ENCODE assay signal across 22 cellular contexts in the genomic region with DNA sequence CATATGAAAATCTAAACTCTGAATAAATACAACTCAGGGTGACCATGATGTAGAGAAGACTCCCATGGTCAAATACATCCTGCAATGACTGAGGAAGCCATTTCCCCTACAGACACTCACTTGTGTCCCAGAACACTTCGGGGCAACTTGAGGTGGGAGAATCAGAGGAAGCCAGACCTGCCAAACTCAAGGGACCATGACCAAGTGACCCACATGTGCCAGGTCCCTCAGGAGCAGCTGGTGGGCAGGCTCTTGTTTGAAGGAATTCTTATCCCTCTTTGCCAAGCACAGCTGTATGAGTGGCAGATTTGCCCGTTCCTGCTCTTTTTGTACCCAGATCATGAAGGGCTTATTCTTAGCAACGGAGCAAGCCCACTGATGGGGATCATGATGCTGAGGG. TPM values are rescaled to one million over a fixed set of nuclear protein-coding genes. Genes with fewer than 3 reads are reported as not detected.
DNase-seq lines count a peak whose midpoint lies in the region; ATAC-seq and TF ChIP-seq lines count a peak whose summit lies in the region.
"Had no signal": no experiment of that assay in that cellular context is flagged by ENCODE, and none has a peak within 500 bp of the region (broad histone marks: within the 10 kb centered on the region; RNA-seq: fewer than 3 reads in every experiment).

No MANE protein-coding gene starts in this region.

- H3K36me3 ChIP-seq in lung (ENCODE audit: control insufficient read depth in 2 of 2, insufficient read depth in 2 of 2, low read length in 2 of 2): no peaks in the 10 kb centered on the region

- H3K9me3 ChIP-seq in lung (ENCODE audit: control insufficient read depth in 2 of 2, insufficient read depth in 1 of 2, low read length in 1 of 2): no peaks in the 10 kb centered on the region

- no peak overlapping the region for H3K4me3 ChIP-seq in coronary artery
- no peak overlapping the region for H3K4me3 ChIP-seq in lung
- H3K4me3 ChIP-seq: GM12878, GM23248 had no signal

- no peak for TF ChIP-seq CTCF in coronary artery (IDR thresholded peaks at IDR 0.05)
- TF ChIP-seq CTCF in lung (IDR thresholded peaks at IDR 0.05; ENCODE audit: control extremely low read depth, extremely low read depth): no peak

- peak; percentile 20 for DNase-seq in SKM-1 treated with dmso at 0.1 percent for 144 hours (lab: John Stamatoyannopoulos, UW; ENCODE audit: unreplicated experiment)
- no peak for DNase-seq in SKM-1 (lab: John Stamatoyannopoulos, UW; ENCODE audit: unreplicated experiment)
- DNase-seq in coronary artery (ENCODE audit: low spot score): peak; percentile 38
- DNase-seq in ecto neural progenitor cell (ENCODE audit: low spot score): peak; percentile 31
- DNase-seq in lung (ENCODE audit: low spot score): peak; percentile 10
- DNase-seq in NOMO-1 treated with dmso at 0.1 percent for 144 hours (lab: John Stamatoyannopoulos, UW; ENCODE audit: unreplicated experiment): no peak
- DNase-seq: C1 segment of cervical spinal cord; Calu3; CD4-positive, alpha-beta memory T cell; COR-L47; DMS79; EL; GDM1; GM23248; H7; HCEC 1CT had no signal

- no peaks in the 10 kb centered on the region for H3K27me3 ChIP-seq in lung (ENCODE audit: control insufficient read depth, insufficient read depth)

- WGBS in lung, 2 donors: 84 to 87% methylated on average over 3 of the region's 3 CpGs

- no peak for ATAC-seq in lung (ENCODE audit: insufficient read depth, low FRiP score)
- ATAC-seq in HG02870 (IDR thresholded peaks at IDR 0.05; ENCODE audit: unreplicated experiment): no peak
- ATAC-seq: GM12878 had no signal

- H3K4me1 ChIP-seq in lung (ENCODE audit: control insufficient read depth in 2 of 2, insufficient read depth in 2 of 2, low read length in 2 of 2): no peaks in the 10 kb centered on the region

- H3K27ac ChIP-seq in coronary artery (no peak overlapping the region), lung (ENCODE audit: low read depth in 1 of 2, low read length in 1 of 2) (no peak overlapping the region)
- H3K27ac ChIP-seq: GM23248 had no signal

RNA-seq across cellular contexts. Expression of a gene that starts 17.8 kb away (rescaled TPM):
- not detected for total RNA-seq in lung
- not detected for polyA plus RNA-seq in lung
- total RNA-seq: A172; A673; Calu3; CD4-positive, alpha-beta memory T cell; GM12878; GM23248; H1; H7 had no signal
- polyA plus RNA-seq: BJ; CD4-positive, alpha-beta memory T cell; GM12878; GM23248; H1 had no signal

Comparison
In these comparisons a context has a peak if more than half of its experiments do, and no peak if none do; other contexts are left out.
1. DNase-seq: peak in SKM-1 treated with dmso at 0.1 percent for 144 hours (single experiment), coronary artery (single experiment), ecto neural progenitor cell (single experiment) and lung (single experiment); none in SKM-1 (single experiment) and NOMO-1 treated with dmso at 0.1 percent for 144 hours (single experiment).